In genomic region chr16:12229759-12230594, GRCh38 we compare ENCODE assay signal across 11 cellular contexts.
A peak's percentile ranks its signal among the peaks of the same experiment; 100 is the strongest.
DNase-seq lines count a peak whose midpoint lies in the region; ATAC-seq and TF ChIP-seq lines count a peak whose summit lies in the region.
"Had no signal": no experiment of that assay in that cellular context is flagged by ENCODE, and none has a peak within 500 bp of the region (broad histone marks: within the 10 kb centered on the region; RNA-seq: fewer than 3 reads in every experiment).

No MANE protein-coding gene starts in this region.

- no peaks in the 10 kb centered on the region for H3K9me2 ChIP-seq in OCI-LY7 (ENCODE audit: insufficient read depth, low read length)

- H3K36me3 ChIP-seq in BLaER1 (peaks cover 18% of the 10 kb centered on the region; the same call in 1 of the 2 replicates), OCI-LY7 (ENCODE audit: insufficient read depth, low read length) (no peaks in the 10 kb centered on the region), ascending aorta (no peaks in the 10 kb centered on the region)
- no peaks in the 10 kb centered on the region for H3K36me3 ChIP-seq in effector memory CD4-positive, alpha-beta T cell (ENCODE audit: control insufficient read depth, insufficient read depth, low read length)
- H3K36me3 ChIP-seq: uterus had no signal

- peaks cover 10% of the 10 kb centered on the region for H3K36me3 Mint-ChIP-seq in activated T-cell treated with anti-CD3 and anti-CD28 coated beads, Interleukin-2, amount 50 U/mL, for 4 hours (ENCODE audit: insufficient read depth)

- H3K27me3 ChIP-seq in BLaER1, result no peaks in the 10 kb centered on the region
- no peaks in the 10 kb centered on the region for H3K27me3 ChIP-seq in effector memory CD4-positive, alpha-beta T cell (replicated peaks; ENCODE audit: control insufficient read depth, insufficient read depth, low read length, poor library complexity, severe bottlenecking)
- H3K27me3 ChIP-seq in ascending aorta, result no peaks in the 10 kb centered on the region
- H3K27me3 ChIP-seq: uterus had no signal

- no peaks in the 10 kb centered on the region for H3K79me2 ChIP-seq in OCI-LY7 (ENCODE audit: insufficient read depth, low read depth, low read length)

- H3K27ac ChIP-seq in BLaER1 (no peak overlapping the region), OCI-LY7 (ENCODE audit: low read depth, low read length, poor library complexity, severe bottlenecking) (peak overlapping the region; percentile 66), ascending aorta (no peak overlapping the region)
- H3K27ac ChIP-seq in effector memory CD4-positive, alpha-beta T cell (ENCODE audit: insufficient read depth, low read length, poor library complexity, severe bottlenecking), result no peak overlapping the region
- H3K27ac ChIP-seq: uterus had no signal

- no TSS peak for BruUV-seq in OCI-LY7 (replicated peaks; lab: Mats Ljungman, UMichigan)

- intact Hi-C loops in OCI-LY7 (cut with micrococcal nuclease; ENCODE audit: unreplicated experiment) (loop anchor here (5.0 to 10.0 kb wide), 3 partner anchors 83 to 587 kb away; partner anchors contain the start of gene TNFRSF17), ascending aorta (cut with DNase I) (no loop called here)

- H3K4me3 Mint-ChIP-seq in activated T-cell treated with anti-CD3 and anti-CD28 coated beads, Interleukin-2, amount 50 U/mL, for 4 hours, result no peak overlapping the region
- H3K4me3 Mint-ChIP-seq: central memory CD8-positive, alpha-beta T cell had no signal

- no peak overlapping the region for H3K9ac ChIP-seq in BLaER1

- H3K9me3 Mint-ChIP-seq in activated T-cell treated with anti-CD3 and anti-CD28 coated beads, Interleukin-2, amount 50 U/mL, for 4 hours, result no peaks in the 10 kb centered on the region
- H3K9me3 Mint-ChIP-seq: central memory CD8-positive, alpha-beta T cell had no signal

- peak; percentile 60 for DNase-seq in NCI-H1092 (lab: John Stamatoyannopoulos, UW)
- DNase-seq in OCI-LY7 (ENCODE audit: low spot score), result peak; percentile 65
- peak; percentile 72 for DNase-seq in fibroblast of mammary gland (ENCODE audit: low read depth)
- no peak for DNase-seq in activated T-cell treated with anti-CD3 and anti-CD28 coated beads, Interleukin-2, amount 50 U/mL, for 4 hours
- no peak for DNase-seq in effector memory CD4-positive, alpha-beta T cell
- DNase-seq in ascending aorta (ENCODE audit: low spot score in 2 of 2), result no peak
- DNase-seq in activated CD8-positive, alpha-beta memory T cell treated with anti-CD3 and anti-CD28 coated beads for 24 hours, result no peak
- DNase-seq: stimulated activated CD4-positive, alpha-beta T cell treated with anti-CD3 and anti-CD28 coated beads, Interleukin-12 subunit alpha, Interleukin-12 subunit beta, amount 100 ng/mL, for 4 hours; uterus had no signal

- H3K9me3 ChIP-seq in BLaER1 (no peaks in the 10 kb centered on the region), OCI-LY7 (ENCODE audit: low read length) (no peaks in the 10 kb centered on the region), ascending aorta (no peaks in the 10 kb centered on the region)
- no peaks in the 10 kb centered on the region for H3K9me3 ChIP-seq in effector memory CD4-positive, alpha-beta T cell (ENCODE audit: control insufficient read depth, low read length)
- H3K9me3 ChIP-seq: uterus had no signal

- H3K4me1 ChIP-seq in BLaER1, result peaks cover 68% of the 10 kb centered on the region
- H3K4me1 ChIP-seq in OCI-LY7 (ENCODE audit: insufficient read depth, low read length, poor library complexity, severe bottlenecking), result peaks cover 77% of the 10 kb centered on the region
- H3K4me1 ChIP-seq in effector memory CD4-positive, alpha-beta T cell (ENCODE audit: control insufficient read depth, insufficient read depth, low read length, poor library complexity, severe bottlenecking), result no peaks in the 10 kb centered on the region
- H3K4me1 ChIP-seq in ascending aorta, result no peaks in the 10 kb centered on the region

- CTCF ChIA-PET in OCI-LY7 (lab: Charles Lee; ENCODE audit: unreplicated experiment), result interaction anchor here (0.5 to 3.8 kb wide), 4 partner anchors 9 to 1380 kb away, joined by 3 to 28 read pairs (median 8); no protein-coding TSS in a partner anchor

- no peak for TF ChIP-seq CTCF in OCI-LY7 (conservative IDR thresholded peaks at IDR 0.05; ENCODE audit: low read length)
- TF ChIP-seq CTCF in fibroblast of mammary gland (conservative IDR thresholded peaks at IDR 0.05; ENCODE audit: control insufficient read depth, insufficient read depth, low read depth, low read length), result no peak
- TF ChIP-seq CTCF in ascending aorta (IDR thresholded peaks at IDR 0.05), result no peak

- ATAC-seq in activated T-cell treated with anti-CD3 and anti-CD28 coated beads, Interleukin-2, amount 50 U/mL, for 4 hours, result no peak

- POLR2A ChIA-PET in OCI-LY7 (lab: Charles Lee), result interaction anchor here (0.7 to 1.7 kb wide), 9 partner anchors 9 to 135 kb away, joined by 3 to 12 read pairs (median 4); no protein-coding TSS in a partner anchor

- H4K20me1 ChIP-seq in BLaER1 (no peaks in the 10 kb centered on the region), OCI-LY7 (ENCODE audit: insufficient read depth, low read length) (no peaks in the 10 kb centered on the region)

- peak overlapping the region; percentile 62; the same call in 1 of the 2 replicates for H2AFZ ChIP-seq in OCI-LY7 (ENCODE audit: low read length)

- 0 out of 2 replicates have a peak overlapping the region, but pooled peaks have one; percentile 5 for H3K4me2 ChIP-seq in BLaER1
- peak overlapping the region; percentile 41 for H3K4me2 ChIP-seq in OCI-LY7 (ENCODE audit: low read length)

- H3K4me3 ChIP-seq in BLaER1 (no peak overlapping the region), OCI-LY7 (ENCODE audit: low read depth, low read length, poor library complexity, severe bottlenecking) (peak overlapping the region; percentile 1), fibroblast of mammary gland (ENCODE audit: control insufficient read depth, low read depth, low read length) (no peak overlapping the region), ascending aorta (no peak overlapping the region)
- H3K4me3 ChIP-seq in effector memory CD4-positive, alpha-beta T cell (ENCODE audit: insufficient read depth, low read depth, low read length, poor library complexity, severe bottlenecking), result no peak overlapping the region
- H3K4me3 ChIP-seq: uterus had no signal

- peaks cover 17% of the 10 kb centered on the region for H3K4me1 Mint-ChIP-seq in activated T-cell treated with anti-CD3 and anti-CD28 coated beads, Interleukin-2, amount 50 U/mL, for 4 hours (ENCODE audit: low read depth)

- H3K27me3 Mint-ChIP-seq in activated T-cell treated with anti-CD3 and anti-CD28 coated beads, Interleukin-2, amount 50 U/mL, for 4 hours (ENCODE audit: low read depth), result no peaks in the 10 kb centered on the region
- H3K27me3 Mint-ChIP-seq: central memory CD8-positive, alpha-beta T cell had no signal

Comparison
In these comparisons a context has a peak if more than half of its experiments do, and no peak if none do; other contexts are left out.
1. DNase-seq: peak in NCI-H1092 (single experiment), OCI-LY7 (single experiment) and fibroblast of mammary gland (single experiment); none in activated T-cell treated with anti-CD3 and anti-CD28 coated beads, Interleukin-2, amount 50 U/mL, for 4 hours (single experiment), effector memory CD4-positive, alpha-beta T cell (0 of 3), ascending aorta (0 of 2) and activated CD8-positive, alpha-beta memory T cell treated with anti-CD3 and anti-CD28 coated beads for 24 hours (single experiment).